Comparison of ENCODE assay signal across 9 cellular contexts in genomic region chr4:168710353-168710946, GRCh38.
DNase-seq lines count a peak whose midpoint lies in the region; ATAC-seq, FAIRE-seq and TF ChIP-seq lines count a peak whose summit lies in the region.
"Had no signal": no experiment of that assay in that cellular context is flagged by ENCODE, and none has a peak within 500 bp of the region (broad histone marks: within the 10 kb centered on the region; RNA-seq: fewer than 3 reads in every experiment).

No MANE protein-coding gene starts in this region.

- peak; percentile 56 for TF ChIP-seq CTCF in A549 (IDR thresholded peaks at IDR 0.05)
- TF ChIP-seq CTCF in GM23338 (conservative IDR thresholded peaks at IDR 0.05; ENCODE audit: low read depth in 2 of 2): peak; percentile 70 to 82
- peak; percentile 67 for TF ChIP-seq CTCF in retinal pigment epithelial cell (conservative IDR thresholded peaks at IDR 0.05; ENCODE audit: low read depth, low read length)

- no peak overlapping the region for H3K27ac Mint-ChIP-seq in GM23338
- H3K27ac Mint-ChIP-seq in T-cell: no peak overlapping the region
- H3K27ac Mint-ChIP-seq: activated naive CD4-positive, alpha-beta T cell treated with anti-CD3 and anti-CD28 coated beads, Interleukin-2, amount 50 U/mL, for 24 hours had no signal

- no peaks in the 10 kb centered on the region for H3K9me3 Mint-ChIP-seq in GM23338
- no peaks in the 10 kb centered on the region for H3K9me3 Mint-ChIP-seq in T-cell
- H3K9me3 Mint-ChIP-seq: activated naive CD4-positive, alpha-beta T cell treated with anti-CD3 and anti-CD28 coated beads, Interleukin-2, amount 50 U/mL, for 24 hours had no signal

- H4K20me1 ChIP-seq in GM23338 (replicated peaks; ENCODE audit: insufficient read depth): no peaks in the 10 kb centered on the region

- no peaks in the 10 kb centered on the region for H3K79me2 ChIP-seq in GM23338 (replicated peaks; ENCODE audit: insufficient read depth)

- POLR2A ChIA-PET in A549 (lab: Yijun Ruan, JAX) (interaction anchor here (1.4 kb wide), 1 partner anchor 121 kb away, joined by 3 read pairs; no protein-coding TSS in a partner anchor), T-cell (lab: Charles Lee) (no interaction called here)

- WGBS in A549 (ENCODE audit: missing lambda C conversion rate): 71% methylated on average over 3 of the region's 3 CpGs

- H3K4me3 Mint-ChIP-seq in GM23338 (no peak overlapping the region), T-cell (no peak overlapping the region)
- H3K4me3 Mint-ChIP-seq: activated naive CD4-positive, alpha-beta T cell treated with anti-CD3 and anti-CD28 coated beads, Interleukin-2, amount 50 U/mL, for 24 hours had no signal

- H3K4me3 ChIP-seq in A549 (no peak overlapping the region), GM23338 (no peak overlapping the region), retinal pigment epithelial cell (ENCODE audit: low read length) (no peak overlapping the region)

- H3K4me1 Mint-ChIP-seq in GM23338: peaks cover 3% of the 10 kb centered on the region; the same call in 2 of the 3 replicates
- peaks cover 0 to 10% (median 4%) of the 10 kb centered on the region in 3 donors for H3K4me1 Mint-ChIP-seq in T-cell

- no peaks in the 10 kb centered on the region for H3F3A ChIP-seq in GM23338 (replicated peaks; ENCODE audit: low read depth)

- H3K27me3 ChIP-seq in GM23338 (ENCODE audit: insufficient read depth): peaks cover 8% of the 10 kb centered on the region; the same call in 1 of the 2 replicates

- peak; percentile 19 to 66 for DNase-seq in A549 (ENCODE audit: low read depth in 1 of 2, low spot score in 1 of 2)
- DNase-seq in GM23338 (ENCODE audit: low spot score): peak; percentile 71
- DNase-seq in Right ventricle myocardium superior: no peak
- peak; percentile 37 for DNase-seq in retinal pigment epithelial cell (ENCODE audit: low read depth)
- no peak for DNase-seq in T-cell

- TF ChIP-seq EP300 in A549 (IDR thresholded peaks at IDR 0.05): no peak

- H3K4me2 ChIP-seq in A549 (no peak overlapping the region), GM23338 (no peak overlapping the region)

- TF ChIP-seq RAD21 in A549 (conservative IDR thresholded peaks at IDR 0.05 in 1 of 2, IDR thresholded peaks at IDR 0.05 in 1 of 2): peak; percentile 68 to 75

- no peaks in the 10 kb centered on the region for H3K9me3 ChIP-seq in A549

- peak overlapping the region in 1 of 2 experiments; percentile 14; a peak in 1 of 6 replicates for H3K27ac ChIP-seq in A549
- no peak overlapping the region for H3K27ac ChIP-seq in GM23338 (ENCODE audit: low read depth)

- H3K9me2 ChIP-seq in GM23338 (ENCODE audit: insufficient read depth): no peaks in the 10 kb centered on the region

- H3K27me3 Mint-ChIP-seq in GM23338 (ENCODE audit: insufficient read depth, low read depth, poor library complexity) (no peaks in the 10 kb centered on the region), T-cell (peaks cover 0 to 3% of the 10 kb centered on the region in 2 donors)
- H3K27me3 Mint-ChIP-seq: activated naive CD4-positive, alpha-beta T cell treated with anti-CD3 and anti-CD28 coated beads, Interleukin-2, amount 50 U/mL, for 24 hours had no signal

- intact Hi-C loops in Right ventricle myocardium superior (cut with DNase I): loop anchor here (10.0 kb wide), 1 partner anchor 204 kb away; no protein-coding TSS in a partner anchor

- H3K36me3 ChIP-seq in GM23338 (ENCODE audit: insufficient read depth): no peaks in the 10 kb centered on the region

- no peak for TF ChIP-seq POLR2A in A549 (IDR thresholded peaks at IDR 0.05; ENCODE audit: low read length)

- H3K36me3 Mint-ChIP-seq in GM23338 (ENCODE audit: low read depth): no peaks in the 10 kb centered on the region
- H3K36me3 Mint-ChIP-seq in T-cell: no peaks in the 10 kb centered on the region
- H3K36me3 Mint-ChIP-seq: activated naive CD4-positive, alpha-beta T cell treated with anti-CD3 and anti-CD28 coated beads, Interleukin-2, amount 50 U/mL, for 24 hours had no signal

- ATAC-seq in A549 (peak; percentile 59 to 80; a peak in 4 of 6 replicates), GM23338 (peak; percentile 76), SK-N-SH treated with all-trans-retinoic acid at 6 μM for 48 hours (peak; percentile 80), Right ventricle myocardium superior (ENCODE audit: poor library complexity) (peak; percentile 81), GM21529 (IDR thresholded peaks at IDR 0.05; ENCODE audit: unreplicated experiment) (no peak), T-cell (replicated peaks in 1 of 4) (no peak), GM21515 (IDR thresholded peaks at IDR 0.05; ENCODE audit: unreplicated experiment) (no peak)

- H3K4me1 ChIP-seq in A549 (peaks cover 14% of the 10 kb centered on the region; the same call in 2 of the 3 replicates), GM23338 (ENCODE audit: insufficient read depth) (peaks cover 4% of the 10 kb centered on the region; the same call in 1 of the 2 replicates)

- CTCF ChIA-PET in A549 (lab: Yijun Ruan, JAX) (interaction anchor here (0.7 to 2.3 kb wide), 27 partner anchors 10 to 213 kb away, joined by 3 to 8 read pairs (median 4); no protein-coding TSS in a partner anchor), T-cell (lab: Charles Lee) (no interaction called here)

- H2AFZ ChIP-seq in GM23338: no peak overlapping the region

- FAIRE-seq in A549 (lab: Jason Lieb, UNC): no peak

TF ChIP-seq in A549, 52 proteins besides CTCF, POLR2A, EP300 and RAD21:
- TF ChIP-seq SMC3 (IDR thresholded peaks at IDR 0.05): peak; percentile 71
- TF ChIP-seq MAFK (IDR thresholded peaks at IDR 0.05; ENCODE audit: partially characterized antibody): no peak

TF ChIP-seq in GM23338, 12 proteins besides CTCF, POLR2A, EP300 and RAD21 (continues in another document):
- TF ChIP-seq JUNB (IDR thresholded peaks at IDR 0.05; ENCODE audit: unreplicated experiment): no peak
- TF ChIP-seq EZH2 (IDR thresholded peaks at IDR 0.05; ENCODE audit: low read depth, unreplicated experiment): no peak
- TF ChIP-seq, protein P1, sequence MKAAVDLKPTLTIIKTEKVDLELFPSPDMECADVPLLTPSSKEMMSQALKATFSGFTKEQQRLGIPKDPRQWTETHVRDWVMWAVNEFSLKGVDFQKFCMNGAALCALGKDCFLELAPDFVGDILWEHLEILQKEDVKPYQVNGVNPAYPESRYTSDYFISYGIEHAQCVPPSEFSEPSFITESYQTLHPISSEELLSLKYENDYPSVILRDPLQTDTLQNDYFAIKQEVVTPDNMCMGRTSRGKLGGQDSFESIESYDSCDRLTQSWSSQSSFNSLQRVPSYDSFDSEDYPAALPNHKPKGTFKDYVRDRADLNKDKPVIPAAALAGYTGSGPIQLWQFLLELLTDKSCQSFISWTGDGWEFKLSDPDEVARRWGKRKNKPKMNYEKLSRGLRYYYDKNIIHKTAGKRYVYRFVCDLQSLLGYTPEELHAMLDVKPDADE (IDR thresholded peaks at IDR 0.05): no peak
- TF ChIP-seq NANOG (IDR thresholded peaks at IDR 0.05; ENCODE audit: borderline replicate concordance): no peak
- no peak for TF ChIP-seq EZH2phosphoT487 (IDR thresholded peaks at IDR 0.05; ENCODE audit: unreplicated experiment)
- TF ChIP-seq ZNF114 (CRISPR knock-in tag; IDR thresholded peaks at IDR 0.05): no peak

TF ChIP-seq in SK-N-SH treated with all-trans-retinoic acid at 6 μM for 48 hours, 23 proteins besides CTCF, POLR2A, EP300 and RAD21:
- no peak for TF ChIP-seq PPARA (CRISPR knock-in tag; IDR thresholded peaks at IDR 0.05; ENCODE audit: borderline replicate concordance)
- no peak for TF ChIP-seq ESRRG (CRISPR knock-in tag; IDR thresholded peaks at IDR 0.05)

Comparison
In these comparisons a context has a peak if more than half of its experiments do, and no peak if none do; other contexts are left out.
1. ATAC-seq: peak in A549 (2 of 2), GM23338 (single experiment), SK-N-SH treated with all-trans-retinoic acid at 6 μM for 48 hours (single experiment) and Right ventricle myocardium superior (single experiment); none in GM21529 (single experiment), T-cell (0 of 4) and GM21515 (single experiment).
2. DNase-seq: peak in A549 (2 of 2), GM23338 (single experiment) and retinal pigment epithelial cell (single experiment); none in Right ventricle myocardium superior (single experiment) and T-cell (0 of 34).
3. Peak in every context shown above with its lines, with median percentiles within 50 percentile points of each other: CTCF ChIP-seq.